15 cellular contexts compared by ENCODE assay signal in genomic region chr3:192958219-192958872, GRCh38. TPM values are rescaled to one million over a fixed set of nuclear protein-coding genes. Genes with fewer than 3 reads are reported as not detected.
DNase-seq lines count a peak whose midpoint lies in the region; ATAC-seq and TF ChIP-seq lines count a peak whose summit lies in the region.
"Had no signal": no experiment of that assay in that cellular context is flagged by ENCODE, and none has a peak within 500 bp of the region (broad histone marks: within the 10 kb centered on the region; RNA-seq: fewer than 3 reads in every experiment).

No MANE protein-coding gene starts in this region.

- TF ChIP-seq CTCF in PC-9 (conservative IDR thresholded peaks at IDR 0.05) (no peak), foreskin keratinocyte (conservative IDR thresholded peaks at IDR 0.05) (no peak), smooth muscle cell (IDR thresholded peaks at IDR 0.05; ENCODE audit: borderline replicate concordance, insufficient read depth, poor library complexity, severe bottlenecking) (no peak)

- POLR2A ChIA-PET in activated CD4-positive, alpha-beta T cell treated with anti-CD3 and anti-CD28 coated beads for 36 hours (lab: Charles Lee): no interaction called here
- POLR2A ChIA-PET in activated CD4-positive, alpha-beta T cell treated with anti-CD3 and anti-CD28 coated beads, Interleukin-2, amount 10 ng/mL, durations not matched to agents 7 days and 5 days (lab: Charles Lee): no interaction called here
- POLR2A ChIA-PET in PC-9 (lab: Charles Lee; ENCODE audit: unreplicated experiment): no interaction called here

- H4K20me1 ChIP-seq in PC-9 (ENCODE audit: insufficient read depth) (0 out of 2 replicates have a peak, but pooled peaks cover 2% of the 10 kb centered on the region), smooth muscle cell (ENCODE audit: low read depth) (no peaks in the 10 kb centered on the region)

- H3K27ac ChIP-seq in PC-9 (no peak overlapping the region), foreskin keratinocyte (peak overlapping the region; percentile 41), smooth muscle cell (ENCODE audit: low read depth) (peak overlapping the region; percentile 89)
- H3K27ac ChIP-seq: ovary had no signal

- H3K9me2 ChIP-seq in PC-9 (ENCODE audit: insufficient read depth): no peaks in the 10 kb centered on the region

- peak overlapping the region; percentile 4 for H3K27ac Mint-ChIP-seq in activated CD4-positive, alpha-beta T cell treated with anti-CD3 and anti-CD28 coated beads for 36 hours
- H3K27ac Mint-ChIP-seq in activated CD4-positive, alpha-beta T cell treated with anti-CD3 and anti-CD28 coated beads, Interleukin-2, amount 10 ng/mL, durations not matched to agents 7 days and 5 days: no peak overlapping the region

- H3K27me3 Mint-ChIP-seq in activated CD4-positive, alpha-beta T cell treated with anti-CD3 and anti-CD28 coated beads for 36 hours: peaks cover 10% of the 10 kb centered on the region
- peaks cover 5% of the 10 kb centered on the region for H3K27me3 Mint-ChIP-seq in activated CD4-positive, alpha-beta T cell treated with anti-CD3 and anti-CD28 coated beads, Interleukin-2, amount 10 ng/mL, durations not matched to agents 7 days and 5 days

- H3K79me2 ChIP-seq in PC-9 (ENCODE audit: low read depth) (no peaks in the 10 kb centered on the region), smooth muscle cell (ENCODE audit: low read depth) (no peaks in the 10 kb centered on the region)

- CTCF ChIA-PET in activated CD4-positive, alpha-beta T cell treated with anti-CD3 and anti-CD28 coated beads for 36 hours (lab: Charles Lee): interaction anchor here (0.9 to 1.5 kb wide), 3 partner anchors 9 to 614 kb away, joined by 3 to 4 read pairs (median 4); no protein-coding TSS in a partner anchor
- CTCF ChIA-PET in activated CD4-positive, alpha-beta T cell treated with anti-CD3 and anti-CD28 coated beads, Interleukin-2, amount 10 ng/mL, durations not matched to agents 7 days and 5 days (lab: Charles Lee): interaction anchor here (1.1 to 1.5 kb wide), 2 partner anchors 10 to 11 kb away, joined by 4 read pairs; no protein-coding TSS in a partner anchor
- CTCF ChIA-PET in PC-9 (lab: Charles Lee): no interaction called here

- H3K36me3 ChIP-seq in PC-9 (ENCODE audit: low read depth) (no peaks in the 10 kb centered on the region), smooth muscle cell (ENCODE audit: low read depth) (no peaks in the 10 kb centered on the region)
- H3K36me3 ChIP-seq: ovary, stomach had no signal

- H3K4me1 ChIP-seq in PC-9 (replicated peaks; ENCODE audit: insufficient read depth) (peaks cover 14% of the 10 kb centered on the region; the same call in 1 of the 2 replicates), foreskin keratinocyte (peaks cover 14% of the 10 kb centered on the region), smooth muscle cell (ENCODE audit: low read depth) (no peaks in the 10 kb centered on the region)
- H3K4me1 ChIP-seq: stomach had no signal

- no peak overlapping the region for H2AFZ ChIP-seq in PC-9
- H2AFZ ChIP-seq in smooth muscle cell (ENCODE audit: low read depth): peak overlapping the region; percentile 15

- BruUV-seq in PC-9 (replicated peaks; lab: Mats Ljungman, UMichigan): no TSS peak

- no peak overlapping the region for H3K4me3 ChIP-seq in PC-9
- peak overlapping the region; percentile 3 for H3K4me3 ChIP-seq in smooth muscle cell
- H3K4me3 ChIP-seq: K562, ovary, stomach had no signal

- H3K27me3 ChIP-seq in PC-9 (ENCODE audit: insufficient read depth, low read depth): no peaks in the 10 kb centered on the region
- H3K27me3 ChIP-seq in foreskin keratinocyte: no peaks in the 10 kb centered on the region
- no peaks in the 10 kb centered on the region for H3K27me3 ChIP-seq in smooth muscle cell (ENCODE audit: low read depth)
- H3K27me3 ChIP-seq: ovary, stomach had no signal

- DNase-seq in activated CD4-positive, alpha-beta T cell treated with anti-CD3 and anti-CD28 coated beads for 36 hours: no peak
- DNase-seq in activated CD4-positive, alpha-beta T cell treated with anti-CD3 and anti-CD28 coated beads, Interleukin-2, amount 10 ng/mL, durations not matched to agents 7 days and 5 days: no peak
- DNase-seq in PC-9 (no peak), foreskin keratinocyte (peak in 1 of 2 donors; percentile 14), smooth muscle cell (lab: John Stamatoyannopoulos, UW; ENCODE audit: unreplicated experiment) (no peak), NCI-H2196 (lab: John Stamatoyannopoulos, UW; ENCODE audit: unreplicated experiment) (no peak)
- DNase-seq: activated CD4-positive, alpha-beta T cell treated with anti-CD3 and anti-CD28 coated beads, Interleukin-2, amount 50 U/mL, for 1 hour; NCI-H1105; ovary; SHP77 treated with DMSO at 0.1 percent for 48 hours; stomach; T-helper 9 cell had no signal

- intact Hi-C loops in activated CD4-positive, alpha-beta T cell treated with anti-CD3 and anti-CD28 coated beads for 36 hours (cut with DNase I, micrococcal nuclease): loop anchor here in 1 of 2 experiments (5.0 kb wide), 2 partner anchors 66 to 281 kb away; no protein-coding TSS in a partner anchor
- intact Hi-C loops in PC-9 (cut with micrococcal nuclease; ENCODE audit: unreplicated experiment): no loop called here

- H3K4me2 ChIP-seq in PC-9 (peak overlapping the region; percentile 44), smooth muscle cell (peak overlapping the region; percentile 73)

- H3K9me3 ChIP-seq in PC-9 (ENCODE audit: insufficient read depth, low read depth) (no peaks in the 10 kb centered on the region), smooth muscle cell (replicated peaks; ENCODE audit: low read depth) (no peaks in the 10 kb centered on the region)
- H3K9me3 ChIP-seq: ovary, stomach had no signal

- H3K36me3 Mint-ChIP-seq in activated CD4-positive, alpha-beta T cell treated with anti-CD3 and anti-CD28 coated beads for 36 hours (ENCODE audit: low read depth): no peaks in the 10 kb centered on the region
- no peaks in the 10 kb centered on the region for H3K36me3 Mint-ChIP-seq in activated CD4-positive, alpha-beta T cell treated with anti-CD3 and anti-CD28 coated beads, Interleukin-2, amount 10 ng/mL, durations not matched to agents 7 days and 5 days (ENCODE audit: low read depth)

- peaks cover 14% of the 10 kb centered on the region for H3K4me1 Mint-ChIP-seq in activated CD4-positive, alpha-beta T cell treated with anti-CD3 and anti-CD28 coated beads for 36 hours
- H3K4me1 Mint-ChIP-seq in activated CD4-positive, alpha-beta T cell treated with anti-CD3 and anti-CD28 coated beads, Interleukin-2, amount 10 ng/mL, durations not matched to agents 7 days and 5 days: no peaks in the 10 kb centered on the region

- H3K9ac ChIP-seq in smooth muscle cell (ENCODE audit: low read depth): peak overlapping the region; percentile 53

- peak; percentile 54 for ATAC-seq in activated CD4-positive, alpha-beta T cell treated with anti-CD3 and anti-CD28 coated beads for 36 hours
- ATAC-seq in foreskin keratinocyte: no peak
- no peak for ATAC-seq in GM19463 (IDR thresholded peaks at IDR 0.05; ENCODE audit: unreplicated experiment)
- ATAC-seq in HG03457 (IDR thresholded peaks at IDR 0.05; ENCODE audit: unreplicated experiment): no peak
- ATAC-seq: K562 had no signal

- H3F3A ChIP-seq in PC-9 (ENCODE audit: insufficient read depth, low read depth) (peaks cover 8% of the 10 kb centered on the region; the same call in 1 of the 2 replicates), smooth muscle cell (ENCODE audit: low read depth) (peaks cover 4% of the 10 kb centered on the region)

- no peak overlapping the region for H3K4me3 Mint-ChIP-seq in activated CD4-positive, alpha-beta T cell treated with anti-CD3 and anti-CD28 coated beads for 36 hours
- H3K4me3 Mint-ChIP-seq in activated CD4-positive, alpha-beta T cell treated with anti-CD3 and anti-CD28 coated beads, Interleukin-2, amount 10 ng/mL, durations not matched to agents 7 days and 5 days: no peak overlapping the region

- H3K9me3 Mint-ChIP-seq in activated CD4-positive, alpha-beta T cell treated with anti-CD3 and anti-CD28 coated beads for 36 hours (ENCODE audit: low read depth): no peaks in the 10 kb centered on the region
- peaks cover 3% of the 10 kb centered on the region for H3K9me3 Mint-ChIP-seq in activated CD4-positive, alpha-beta T cell treated with anti-CD3 and anti-CD28 coated beads, Interleukin-2, amount 10 ng/mL, durations not matched to agents 7 days and 5 days

RNA-seq across cellular contexts. Expression of gene MB21D2, which starts 40.7 kb away (rescaled TPM):
- 1 to 10 TPM; 2.2 to 2.5 TPM for total RNA-seq in activated CD4-positive, alpha-beta T cell treated with anti-CD3 and anti-CD28 coated beads for 36 hours
- 1 to 10 TPM; 6.6 to 7.7 TPM for total RNA-seq in activated CD4-positive, alpha-beta T cell treated with anti-CD3 and anti-CD28 coated beads, Interleukin-2, amount 10 ng/mL, durations not matched to agents 7 days and 5 days
- total RNA-seq in PC-9 (2021): 4.5 and 5.1 TPM in 2 replicates
- total RNA-seq in foreskin keratinocyte: 16.4 and 16.5 TPM in 2 replicates
- polyA plus RNA-seq in foreskin keratinocyte: 6.9 and 8.2 TPM in 2 replicates
- total RNA-seq in smooth muscle cell: 16.9 and 17.1 TPM in 2 replicates
- 5.2 and 7.1 TPM in 2 replicates for polyA plus RNA-seq in smooth muscle cell
- total RNA-seq: K562 had no signal
